1 cellular context compared by ENCODE assay signal in genomic region chr3:52536369-52537164, GRCh38.
A peak's percentile ranks its signal among the peaks of the same experiment; 100 is the strongest.
TF ChIP-seq lines count a peak whose summit lies in the region.

TSS of gene UQCC5 (plus strand) at chr3:52536605. CDS start at chr3:52536756, 151 bp downstream.

TF ChIP-seq in HepG2, 621 proteins besides CTCF, POLR2A, EP300 and RAD21 (continued from another document and continues in another):
- TF ChIP-seq ARID4A (CRISPR knock-in tag; IDR thresholded peaks at IDR 0.05; ENCODE audit: borderline replicate concordance), result peak; percentile 95
- peak; percentile 58; the same call in 1 of the 2 replicates for TF ChIP-seq IRF9 (CRISPR knock-in tag; IDR thresholded peaks at IDR 0.05; ENCODE audit: borderline replicate concordance)
- peak; percentile 84 for TF ChIP-seq MEF2D (CRISPR knock-in tag; IDR thresholded peaks at IDR 0.05)
- no peak; the same call in 1 of the 2 replicates for TF ChIP-seq SALL2 (CRISPR knock-in tag; IDR thresholded peaks at IDR 0.05)
- no peak for TF ChIP-seq SIN3B (IDR thresholded peaks at IDR 0.05; ENCODE audit: low read length)
- no peak for TF ChIP-seq ZNF12 (CRISPR knock-in tag; IDR thresholded peaks at IDR 0.05)
- TF ChIP-seq ZNF83 (CRISPR knock-in tag; IDR thresholded peaks at IDR 0.05; ENCODE audit: borderline replicate concordance), result peak; percentile 65; the same call in 1 of the 2 replicates
- 0 out of 2 replicates have a peak, but pooled peaks have one; percentile 37 for TF ChIP-seq U2AF2 (IDR thresholded peaks at IDR 0.05; ENCODE audit: low read depth, low read length)
- no peak; the same call in 1 of the 2 replicates for TF ChIP-seq ZNF569 (CRISPR knock-in tag; IDR thresholded peaks at IDR 0.05; ENCODE audit: borderline replicate concordance)
- TF ChIP-seq CREB1 (IDR thresholded peaks at IDR 0.05), result peak; percentile 44; the same call in 1 of the 2 replicates
- no peak for TF ChIP-seq CREB1 (CRISPR knock-in tag; IDR thresholded peaks at IDR 0.05)
- no peak for TF ChIP-seq BATF2 (CRISPR knock-in tag; IDR thresholded peaks at IDR 0.05)
- TF ChIP-seq ZNF230 (CRISPR knock-in tag; IDR thresholded peaks at IDR 0.05), result peak; percentile 74
- peak; percentile 72; the same call in 1 of the 2 replicates for TF ChIP-seq MTA1 (CRISPR knock-in tag; IDR thresholded peaks at IDR 0.05; ENCODE audit: borderline replicate concordance)
- peak; percentile 86 for TF ChIP-seq REPIN1 (CRISPR knock-in tag; IDR thresholded peaks at IDR 0.05; ENCODE audit: borderline replicate concordance, low read depth)
- 0 out of 2 replicates have a peak, but pooled peaks have one; percentile 32 for TF ChIP-seq MTF1 (CRISPR knock-in tag; IDR thresholded peaks at IDR 0.05)
- TF ChIP-seq HNRNPUL1 (IDR thresholded peaks at IDR 0.05; ENCODE audit: low read depth, low read length), result no peak
- TF ChIP-seq SRSF1 (optimal IDR thresholded peaks at IDR 0.05; ENCODE audit: low read depth, low read length), result peak; percentile 88
- TF ChIP-seq SETDB1 (CRISPR knock-in tag; IDR thresholded peaks at IDR 0.05; ENCODE audit: borderline replicate concordance), result no peak
- TF ChIP-seq SMAD1 (CRISPR knock-in tag; IDR thresholded peaks at IDR 0.05; ENCODE audit: borderline replicate concordance, low read depth), result peak; percentile 89
- TF ChIP-seq IKZF5 (CRISPR knock-in tag; IDR thresholded peaks at IDR 0.05), result peak; percentile 36; the same call in 1 of the 2 replicates
- TF ChIP-seq KLF13 (CRISPR knock-in tag; IDR thresholded peaks at IDR 0.05), result no peak
- no peak for TF ChIP-seq ZMYM3 (CRISPR knock-in tag; IDR thresholded peaks at IDR 0.05)
- no peak for TF ChIP-seq ZNF720 (CRISPR knock-in tag; IDR thresholded peaks at IDR 0.05)
- TF ChIP-seq ZFAT (CRISPR knock-in tag; conservative IDR thresholded peaks at IDR 0.05), result peak; percentile 75; the same call in 1 of the 2 replicates
- no peak for TF ChIP-seq ZBTB49 (CRISPR knock-in tag; IDR thresholded peaks at IDR 0.05; ENCODE audit: borderline replicate concordance)
- TF ChIP-seq KMT2A (CRISPR knock-in tag; IDR thresholded peaks at IDR 0.05), result peak; percentile 77; the same call in 1 of the 2 replicates
- TF ChIP-seq CHD4 (IDR thresholded peaks at IDR 0.05; ENCODE audit: borderline replicate concordance, low read length), result no peak
- TF ChIP-seq ZNF713 (CRISPR knock-in tag; IDR thresholded peaks at IDR 0.05), result peak; percentile 52; the same call in 1 of the 2 replicates
- TF ChIP-seq MXI1 (IDR thresholded peaks at IDR 0.05; ENCODE audit: borderline replicate concordance, low read depth, low read length), result peak; percentile 97; the same call in 1 of the 3 replicates
- TF ChIP-seq RNF2 (conservative IDR thresholded peaks at IDR 0.05; ENCODE audit: low read depth), result 0 out of 2 replicates have a peak, but pooled peaks have one; percentile 54
- no peak for TF ChIP-seq PCBP2 (optimal IDR thresholded peaks at IDR 0.05; ENCODE audit: low read depth, low read length, poor library complexity, severe bottlenecking)
- 0 out of 2 replicates have a peak, but pooled peaks have one; percentile 74 for TF ChIP-seq E2F2 (CRISPR knock-in tag; IDR thresholded peaks at IDR 0.05; ENCODE audit: borderline replicate concordance)
- TF ChIP-seq DPF2 (CRISPR knock-in tag; IDR thresholded peaks at IDR 0.05; ENCODE audit: borderline replicate concordance, low read depth), result no peak
- no peak; the same call in 1 of the 2 replicates for TF ChIP-seq CREBL2 (CRISPR knock-in tag; IDR thresholded peaks at IDR 0.05; ENCODE audit: borderline replicate concordance)
- TF ChIP-seq TEAD3 (CRISPR knock-in tag; optimal IDR thresholded peaks at IDR 0.05; ENCODE audit: borderline replicate concordance), result no peak
- TF ChIP-seq FOXA1 (IDR thresholded peaks at IDR 0.05), result no peak
- no peak for TF ChIP-seq FOXA1 (CRISPR knock-in tag; IDR thresholded peaks at IDR 0.05)
- no peak for TF ChIP-seq MZF1 (CRISPR knock-in tag; IDR thresholded peaks at IDR 0.05; ENCODE audit: borderline replicate concordance)
- no peak; the same call in 1 of the 2 replicates for TF ChIP-seq ATF3 (CRISPR knock-in tag; IDR thresholded peaks at IDR 0.05)
- TF ChIP-seq DBP (CRISPR knock-in tag; IDR thresholded peaks at IDR 0.05; ENCODE audit: not compliant biosample characterization), result no peak
- TF ChIP-seq ZNF138 (CRISPR knock-in tag; IDR thresholded peaks at IDR 0.05; ENCODE audit: low read depth), result peak; percentile 90; the same call in 1 of the 2 replicates
- TF ChIP-seq ZNF30 (CRISPR knock-in tag; IDR thresholded peaks at IDR 0.05), result 0 out of 2 replicates have a peak, but pooled peaks have one; percentile 80
- TF ChIP-seq RFXANK (CRISPR knock-in tag; IDR thresholded peaks at IDR 0.05), result no peak
- TF ChIP-seq ZNF260 (CRISPR knock-in tag; IDR thresholded peaks at IDR 0.05; ENCODE audit: borderline replicate concordance, low read depth), result 0 out of 2 replicates have a peak, but pooled peaks have one; percentile 47
- TF ChIP-seq ATAD3A (CRISPR knock-in tag; IDR thresholded peaks at IDR 0.05), result no peak
- TF ChIP-seq ZNF142 (CRISPR knock-in tag; IDR thresholded peaks at IDR 0.05), result no peak; the same call in 1 of the 2 replicates
- no peak for TF ChIP-seq MTA3 (CRISPR knock-in tag; IDR thresholded peaks at IDR 0.05)
